ENCODE assay signal across 8 cellular contexts in the genomic region with DNA sequence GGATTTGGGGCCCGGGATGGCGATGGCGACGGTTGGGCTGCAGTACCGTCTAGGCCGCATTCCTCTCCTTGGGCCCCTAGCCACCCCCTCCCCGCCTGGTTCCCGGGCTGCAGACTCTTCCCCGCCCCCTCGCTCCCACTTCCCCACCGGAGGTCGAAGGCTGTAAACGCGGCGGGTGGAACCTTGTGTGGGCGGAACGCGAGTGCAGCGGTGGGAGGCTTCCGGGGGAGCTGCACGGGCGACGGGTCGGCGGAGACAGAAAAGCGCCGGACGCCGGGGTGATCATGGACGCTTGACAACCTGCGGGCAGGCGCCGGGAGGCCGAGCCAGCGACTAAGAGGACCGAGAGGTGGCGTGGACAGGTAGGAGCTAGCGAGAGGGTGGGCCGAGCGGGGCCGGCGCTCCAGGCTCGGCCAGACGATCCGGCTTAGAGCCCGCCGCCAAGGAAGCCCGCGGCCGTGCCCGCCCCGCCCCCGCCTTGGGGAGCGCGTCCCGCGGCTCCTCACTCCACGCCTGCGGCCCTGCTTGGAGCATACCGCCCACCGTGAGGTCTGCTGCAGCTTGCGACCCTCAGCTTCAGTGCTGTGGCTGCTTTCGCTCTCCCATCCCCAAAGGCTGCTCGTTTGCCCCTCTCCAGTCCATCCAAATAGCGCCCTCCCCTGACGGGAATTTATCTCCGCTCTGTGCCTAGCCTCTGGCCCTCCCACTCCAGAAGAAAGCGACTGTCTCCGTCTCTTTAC. TPM values are rescaled to one million over a fixed set of nuclear protein-coding genes. Genes with fewer than 3 reads are reported as not detected.
DNase-seq lines count a peak whose midpoint lies in the region; ATAC-seq and TF ChIP-seq lines count a peak whose summit lies in the region.

Gene COPS7B (plus strand): TSS at position 269 of the 740 bp plus-strand sequence. CDS start 2,126 bp downstream, outside the sequence.

- peak within 1 kb of the TSS; percentile 86 for H3K4me3 Mint-ChIP-seq in activated CD4-positive, alpha-beta T cell treated with anti-CD3 and anti-CD28 coated beads, Interleukin-2, amount 10 ng/mL, durations not matched to agents 7 days and 5 days

- CTCF ChIA-PET in activated CD4-positive, alpha-beta T cell treated with anti-CD3 and anti-CD28 coated beads, Interleukin-2, amount 10 ng/mL, durations not matched to agents 7 days and 5 days (lab: Charles Lee) = interaction anchor here (0.5 to 1.2 kb wide), 4 partner anchors 8 to 172 kb away, joined by 3 to 6 read pairs (median 4); no protein-coding TSS in a partner anchor

- H3K27me3 Mint-ChIP-seq in activated CD4-positive, alpha-beta T cell treated with anti-CD3 and anti-CD28 coated beads, Interleukin-2, amount 10 ng/mL, durations not matched to agents 7 days and 5 days = no peaks in the 10 kb centered on the region

- POLR2A ChIA-PET in activated CD4-positive, alpha-beta T cell treated with anti-CD3 and anti-CD28 coated beads, Interleukin-2, amount 10 ng/mL, durations not matched to agents 7 days and 5 days (lab: Charles Lee) = interaction anchor here (0.7 to 0.9 kb wide), 2 partner anchors 175 to 517 kb away, joined by 3 read pairs; no protein-coding TSS in a partner anchor

- peaks cover 73% of the 10 kb centered on the region for H3K4me1 Mint-ChIP-seq in activated CD4-positive, alpha-beta T cell treated with anti-CD3 and anti-CD28 coated beads, Interleukin-2, amount 10 ng/mL, durations not matched to agents 7 days and 5 days

- H3K27ac Mint-ChIP-seq in activated CD4-positive, alpha-beta T cell treated with anti-CD3 and anti-CD28 coated beads, Interleukin-2, amount 10 ng/mL, durations not matched to agents 7 days and 5 days = peak within 1 kb of the TSS; percentile 85

- ATAC-seq in HG03432 (IDR thresholded peaks at IDR 0.05; ENCODE audit: unreplicated experiment) (peak; percentile 67), left lobe of liver (peak; percentile 75)

- peak; percentile 91 for DNase-seq in AG20443 (ENCODE audit: low spot score)
- peak; percentile 76 to 92 for DNase-seq in NCI-H526 (lab: John Stamatoyannopoulos, UW)
- peak; percentile 81 for DNase-seq in activated CD4-positive, alpha-beta T cell treated with anti-CD3 and anti-CD28 coated beads, Interleukin-2, amount 10 ng/mL, durations not matched to agents 7 days and 5 days
- DNase-seq in dedifferentiated amniotic fluid mesenchymal stem cell (ENCODE audit: extremely low spot score) = peak; percentile 57
- DNase-seq in left lobe of liver (ENCODE audit: low spot score) = peak; percentile 79
- DNase-seq in stimulated activated CD4-positive, alpha-beta T cell treated with anti-CD3 and anti-CD28 coated beads, Interleukin-2, amount 100 ng/mL, for 4 hours (ENCODE audit: low read depth) = peak; percentile 79

- H3K36me3 Mint-ChIP-seq in activated CD4-positive, alpha-beta T cell treated with anti-CD3 and anti-CD28 coated beads, Interleukin-2, amount 10 ng/mL, durations not matched to agents 7 days and 5 days (ENCODE audit: low read depth) = peaks cover 6% of the 10 kb centered on the region

- H3K9me3 Mint-ChIP-seq in activated CD4-positive, alpha-beta T cell treated with anti-CD3 and anti-CD28 coated beads, Interleukin-2, amount 10 ng/mL, durations not matched to agents 7 days and 5 days = no peaks in the 10 kb centered on the region

- TF ChIP-seq POLR2A in GM19099 (IDR thresholded peaks at IDR 0.05; ENCODE audit: extremely low read depth, insufficient read length, low read depth) = peak; percentile 70

RNA-seq across cellular contexts. Expression of gene COPS7B, which starts in this region (rescaled TPM):
- total RNA-seq in activated CD4-positive, alpha-beta T cell treated with anti-CD3 and anti-CD28 coated beads, Interleukin-2, amount 10 ng/mL, durations not matched to agents 7 days and 5 days = 10 to 100 TPM; 44.9 to 50.0 TPM
- 12.7 TPM for total RNA-seq in left lobe of liver

Comparison
In these comparisons a context has a peak if more than half of its experiments do, and no peak if none do; other contexts are left out.
1. Peak in every context shown above with its lines: DNase-seq and ATAC-seq.